9 cellular contexts compared by ENCODE assay signal in the genomic region with DNA sequence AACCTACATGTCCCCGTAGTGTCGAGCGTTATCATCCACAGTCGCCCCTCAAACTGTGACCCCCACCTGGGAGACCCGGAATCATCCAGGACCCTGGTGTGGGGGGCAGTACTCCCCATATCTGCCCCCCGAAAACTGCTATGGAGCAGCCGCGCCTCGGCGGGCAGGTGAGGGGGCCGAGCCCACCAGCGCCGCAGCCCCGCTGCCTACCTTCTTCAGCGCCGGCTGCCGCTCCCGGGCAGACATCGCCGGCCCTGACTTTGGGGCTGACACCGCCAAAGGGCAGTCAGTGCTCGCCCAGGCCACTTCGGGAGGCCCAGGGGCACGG. TPM values are rescaled to one million over a fixed set of nuclear protein-coding genes. Genes with fewer than 3 reads are reported as not detected.
DNase-seq lines count a peak whose midpoint lies in the region; ATAC-seq and TF ChIP-seq lines count a peak whose summit lies in the region.
"Had no signal": no experiment of that assay in that cellular context is flagged by ENCODE, and none has a peak within 500 bp of the region (broad histone marks: within the 10 kb centered on the region; RNA-seq: fewer than 3 reads in every experiment).

No MANE protein-coding gene starts in this region.

- no peak overlapping the region; the same call in 1 of the 2 replicates for H3K4me2 ChIP-seq in OCI-LY7 (ENCODE audit: low read length)

- peak overlapping the region; percentile 72 for H3K4me3 Mint-ChIP-seq in nephron progenitor cell

- TF ChIP-seq CTCF in AG04450 (IDR thresholded peaks at IDR 0.05; ENCODE audit: low read depth, low read length) (no peak), nephron progenitor cell (IDR thresholded peaks at IDR 0.05) (no peak), OCI-LY7 (conservative IDR thresholded peaks at IDR 0.05; ENCODE audit: low read length) (no peak)

- H3K4me1 ChIP-seq in HUES64 (ENCODE audit: insufficient read depth, low read length) (no peaks in the 10 kb centered on the region), duodenal mucosa (ENCODE audit: control insufficient read depth in 1 of 2, insufficient read depth in 2 of 2, low read length in 2 of 2) (peaks cover 0 to 4% of the 10 kb centered on the region in 2 donors), OCI-LY7 (ENCODE audit: insufficient read depth, low read length, poor library complexity, severe bottlenecking) (no peaks in the 10 kb centered on the region)

- POLR2A ChIA-PET in AG04450 (lab: Yijun Ruan, JAX) (no interaction called here), OCI-LY7 (lab: Charles Lee) (no interaction called here)

- H3K9ac ChIP-seq in HUES64 (ENCODE audit: low read depth, low read length) (no peak overlapping the region), duodenal mucosa (ENCODE audit: low read depth in 1 of 2, low read length in 2 of 2) (peak overlapping the region in 1 of 2 donors; percentile 25)

- no peak for DNase-seq in AG04450 (ENCODE audit: low read depth, low spot score)
- no peak for DNase-seq in nephron progenitor cell
- no peak for DNase-seq in NCI-H2029 (lab: John Stamatoyannopoulos, UW)
- DNase-seq in stimulated activated CD4-positive, alpha-beta T cell treated with anti-CD3 and anti-CD28 coated beads, Interleukin-2, amount 100 ng/mL, for 24 hours = no peak
- DNase-seq in OCI-LY7 (ENCODE audit: low spot score) = no peak

- H2AFZ ChIP-seq in OCI-LY7 (ENCODE audit: low read length) = no peak overlapping the region

- CTCF ChIA-PET in AG04450 (lab: Charles Lee) (no interaction called here), OCI-LY7 (lab: Charles Lee; ENCODE audit: unreplicated experiment) (no interaction called here)

- H3K36me3 ChIP-seq in HUES64 (ENCODE audit: insufficient read depth, low read length) (no peaks in the 10 kb centered on the region), duodenal mucosa (ENCODE audit: control insufficient read depth in 1 of 2, insufficient read depth in 2 of 2, low read length in 2 of 2) (no peaks in the 10 kb centered on the region), OCI-LY7 (ENCODE audit: insufficient read depth, low read length) (no peaks in the 10 kb centered on the region)

- no peak for ATAC-seq in GM18511 (IDR thresholded peaks at IDR 0.05; ENCODE audit: unreplicated experiment)

- no peaks in the 10 kb centered on the region for H4K20me1 ChIP-seq in OCI-LY7 (ENCODE audit: insufficient read depth, low read length)

- no peaks in the 10 kb centered on the region for H3K9me3 ChIP-seq in AG04450 (ENCODE audit: control insufficient read depth, insufficient read depth, low read length)
- no peaks in the 10 kb centered on the region for H3K9me3 ChIP-seq in HUES64 (ENCODE audit: insufficient read depth, low read depth, low read length)
- H3K9me3 ChIP-seq in duodenal mucosa (ENCODE audit: control insufficient read depth in 1 of 2, low read length in 2 of 2) = no peaks in the 10 kb centered on the region
- no peaks in the 10 kb centered on the region for H3K9me3 ChIP-seq in OCI-LY7 (ENCODE audit: low read length)

- intact Hi-C loops in OCI-LY7 (cut with micrococcal nuclease; ENCODE audit: unreplicated experiment) = no loop called here

- peaks cover 27% of the 10 kb centered on the region for H3K4me1 Mint-ChIP-seq in nephron progenitor cell

- no peaks in the 10 kb centered on the region for H3K27me3 ChIP-seq in AG04450 (ENCODE audit: control insufficient read depth, insufficient read depth, low read length)
- H3K27me3 ChIP-seq in HUES64 (ENCODE audit: insufficient read depth, low read length) = peaks cover 85% of the 10 kb centered on the region
- H3K27me3 ChIP-seq in duodenal mucosa (ENCODE audit: control insufficient read depth in 1 of 2, insufficient read depth in 2 of 2, low read length in 2 of 2) = peaks cover 25 to 36% of the 10 kb centered on the region in 2 donors

- no peak overlapping the region for H3K27ac ChIP-seq in AG04450 (ENCODE audit: low read depth, low read length)
- H3K27ac ChIP-seq in HUES64 (ENCODE audit: low read depth, low read length) = no peak overlapping the region
- H3K27ac ChIP-seq in duodenal mucosa (ENCODE audit: low read depth, low read length) = no peak overlapping the region
- H3K27ac ChIP-seq in OCI-LY7 (ENCODE audit: low read depth, low read length, poor library complexity, severe bottlenecking) = no peak overlapping the region

- H3K9me3 Mint-ChIP-seq in nephron progenitor cell = no peaks in the 10 kb centered on the region

- no peaks in the 10 kb centered on the region for H3K36me3 Mint-ChIP-seq in nephron progenitor cell (ENCODE audit: low read depth)

- no peak overlapping the region for H3K27ac Mint-ChIP-seq in nephron progenitor cell

- no TSS peak for BruUV-seq in OCI-LY7 (replicated peaks; lab: Mats Ljungman, UMichigan)

- no peaks in the 10 kb centered on the region for H3K79me2 ChIP-seq in OCI-LY7 (ENCODE audit: insufficient read depth, low read depth, low read length)

- H3K9me2 ChIP-seq in OCI-LY7 (ENCODE audit: insufficient read depth, low read length) = no peaks in the 10 kb centered on the region

- WGBS in HUES64 = 1% methylated on average over 24 of the region's 24 CpGs

- H3K4me3 ChIP-seq in AG04450 (ENCODE audit: low read depth, low read length) (peak overlapping the region; percentile 73), HUES64 (ENCODE audit: low read length) (peak overlapping the region; percentile 55), duodenal mucosa (ENCODE audit: low read depth in 1 of 2, low read length in 2 of 2) (peak overlapping the region; percentile 52 to 66), OCI-LY7 (ENCODE audit: low read depth, low read length, poor library complexity, severe bottlenecking) (no peak overlapping the region)

- H3K27me3 Mint-ChIP-seq in nephron progenitor cell (ENCODE audit: low read depth, poor library complexity) = peaks cover 70% of the 10 kb centered on the region

RNA-seq across cellular contexts. Expression of a gene that starts 0.8 kb away (rescaled TPM):
- 3.9 and 4.0 TPM in 2 replicates for polyA plus RNA-seq in AG04450 (2011; rRNA removed)
- 7.9 and 8.9 TPM in 2 replicates for polyA minus RNA-seq in AG04450 (2011; rRNA and poly(A)+ RNA removed)
- polyA plus RNA-seq in HUES64 (2013, experiment 1 of 2) = 0.20 TPM
- polyA plus RNA-seq in HUES64 (2013, experiment 2 of 2) = 0.06 TPM
- not detected in 2 replicates for total RNA-seq in OCI-LY7 (2014; rRNA removed; shearing (Covaris generic))
- not detected in 2 replicates for total RNA-seq in OCI-LY7 (2022)
- total RNA-seq: HT-29 had no signal
